11 cellular contexts compared by ENCODE assay signal in genomic region chr16:81624718-81625543, GRCh38.
DNase-seq lines count a peak whose midpoint lies in the region; ATAC-seq, FAIRE-seq and TF ChIP-seq lines count a peak whose summit lies in the region.
"Had no signal": no experiment of that assay in that cellular context is flagged by ENCODE, and none has a peak within 500 bp of the region (broad histone marks: within the 10 kb centered on the region; RNA-seq: fewer than 3 reads in every experiment).

No MANE protein-coding gene starts in this region.

- TF ChIP-seq CTCF in chondrocyte (IDR thresholded peaks at IDR 0.05) (no peak), pancreas (IDR thresholded peaks at IDR 0.05) (no peak), kidney (IDR thresholded peaks at IDR 0.05; ENCODE audit: borderline replicate concordance, extremely low read depth, insufficient read depth) (no peak)

- H3K9me3 ChIP-seq in pancreas (no peaks in the 10 kb centered on the region), kidney (ENCODE audit: control insufficient read depth in 1 of 2, low read length in 2 of 2) (no peaks in the 10 kb centered on the region)
- H3K9me3 ChIP-seq: thoracic aorta had no signal

- peak; percentile 22 for DNase-seq in EL
- DNase-seq in HUDEP-2 (lab: John Stamatoyannopoulos, UW; ENCODE audit: unreplicated experiment in 76 of 76), result peak in 65 of 76 experiments; percentile 8 to 81 (median 45)
- DNase-seq in chondrocyte (ENCODE audit: low spot score), result no peak
- peak in 1 of 6 donors; percentile 61 for DNase-seq in pancreas
- DNase-seq in kidney, result no peak
- DNase-seq in HCEC 1CT, result no peak
- DNase-seq in H54 (ENCODE audit: insufficient read length, low spot score), result no peak
- DNase-seq: NCI-H774 had no signal

- no peak overlapping the region for H3K4me3 Mint-ChIP-seq in chondrocyte (ENCODE audit: unreplicated experiment)

- H3K27me3 Mint-ChIP-seq in chondrocyte (ENCODE audit: low read depth), result no peaks in the 10 kb centered on the region
- H3K27me3 Mint-ChIP-seq: progenitor cell of endocrine pancreas had no signal

- H3K4me1 ChIP-seq in pancreas (peaks cover 7 to 18% (median 15%) of the 10 kb centered on the region in 3 donors), kidney (ENCODE audit: control insufficient read depth in 1 of 2, insufficient read depth in 1 of 2, low read depth in 1 of 2, low read length in 2 of 2) (peaks cover 16 to 18% of the 10 kb centered on the region in 2 donors)

- WGBS in pancreas, 2 donors, result 71 to 74% methylated on average over 11 of the region's 11 CpGs

- no peaks in the 10 kb centered on the region for H3K27me3 ChIP-seq in pancreas

- H3K9ac ChIP-seq in kidney (ENCODE audit: low read length in 2 of 2), result no peak overlapping the region

- peaks cover 26% of the 10 kb centered on the region for H3K4me1 Mint-ChIP-seq in chondrocyte (ENCODE audit: low read depth)

- H3K4me3 ChIP-seq in pancreas (no peak overlapping the region), kidney (ENCODE audit: low read length in 2 of 2) (no peak overlapping the region)
- H3K4me3 ChIP-seq: thoracic aorta had no signal

- no peaks in the 10 kb centered on the region for H3K36me3 Mint-ChIP-seq in chondrocyte (ENCODE audit: low read depth)

- intact Hi-C loops in pancreas (cut with DNase I) (loop anchor here in 1 of 3 donors (5.0 kb wide), 1 partner anchor 97 kb away; no protein-coding TSS in a partner anchor), kidney (cut with DNase I) (no loop called here)

- TF ChIP-seq POLR2A in H54 (IDR thresholded peaks at IDR 0.05; ENCODE audit: low read depth, low read length), result no peak

- FAIRE-seq in pancreas (lab: Jason Lieb, UNC) (no peak), kidney (lab: Jason Lieb, UNC) (no peak), H54 (lab: Jason Lieb, UNC) (no peak)

- H3K36me3 ChIP-seq in pancreas (peaks cover 0 to 8% (median 0%) of the 10 kb centered on the region in 3 donors), kidney (ENCODE audit: control insufficient read depth in 1 of 2, insufficient read depth in 2 of 2, low read length in 2 of 2) (peaks cover 4 to 5% of the 10 kb centered on the region in 2 donors)
- H3K36me3 ChIP-seq: thoracic aorta had no signal

- H3K27ac ChIP-seq in pancreas (peak overlapping the region; percentile 73 to 85 (median 82)), kidney (ENCODE audit: low read depth in 2 of 2, low read length in 2 of 2) (peak overlapping the region in 1 of 2 donors; percentile 38)

- ATAC-seq in pancreas, result peak; percentile 2 to 44 (median 5)
- no peak for ATAC-seq in HG03175 (IDR thresholded peaks at IDR 0.05; ENCODE audit: unreplicated experiment)

- no peaks in the 10 kb centered on the region for H3K9me3 Mint-ChIP-seq in chondrocyte (ENCODE audit: low read depth)

- peak overlapping the region; percentile 60 for H3K27ac Mint-ChIP-seq in chondrocyte (ENCODE audit: unreplicated experiment)
- H3K27ac Mint-ChIP-seq: progenitor cell of endocrine pancreas had no signal

Comparison
In these comparisons a context has a peak if more than half of its experiments do, and no peak if none do; other contexts are left out.
1. DNase-seq: peak in EL (single experiment) and HUDEP-2 (65 of 76); none in chondrocyte (single experiment), kidney (single experiment), HCEC 1CT (single experiment) and H54 (single experiment).